ENCODE assay signal across 8 cellular contexts in the genomic region with DNA sequence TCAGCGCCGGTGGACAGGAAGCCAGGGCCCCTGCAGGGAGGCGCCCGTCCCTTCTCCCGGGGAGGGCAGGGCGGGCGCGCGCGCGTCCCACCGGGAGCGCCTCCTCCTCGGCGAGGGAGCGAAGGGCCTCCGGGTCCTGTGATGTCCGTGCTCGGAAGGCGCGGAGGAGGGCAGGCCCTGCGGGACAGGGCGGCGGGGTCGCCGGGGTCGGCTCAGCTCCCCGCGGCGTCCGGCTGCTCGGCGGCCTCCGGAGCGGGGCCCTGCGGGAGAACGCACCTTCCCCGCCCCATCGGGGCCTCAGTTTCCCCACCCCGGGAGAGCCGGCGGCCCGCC. TPM values are rescaled to one million over a fixed set of nuclear protein-coding genes. Genes with fewer than 3 reads are reported as not detected.
DNase-seq lines count a peak whose midpoint lies in the region; ATAC-seq and TF ChIP-seq lines count a peak whose summit lies in the region.

No MANE protein-coding gene starts in this region.

- H3K27me3 ChIP-seq in right lobe of liver (no peaks in the 10 kb centered on the region), tibial artery (no peaks in the 10 kb centered on the region)

- peak overlapping the region; percentile 79 for H3K4me3 Mint-ChIP-seq in chondrocyte (ENCODE audit: unreplicated experiment)

- no peaks in the 10 kb centered on the region for H3K36me3 ChIP-seq in right lobe of liver
- no peaks in the 10 kb centered on the region for H3K36me3 ChIP-seq in tibial artery

- H3K27me3 Mint-ChIP-seq in chondrocyte (ENCODE audit: low read depth) = no peaks in the 10 kb centered on the region

- H3K9me3 ChIP-seq in right lobe of liver (no peaks in the 10 kb centered on the region), tibial artery (no peaks in the 10 kb centered on the region)

- DNase-seq in activated CD4-positive, alpha-beta T cell treated with anti-CD3 and anti-CD28 coated beads for 48 hours = peak; percentile 44
- no peak for DNase-seq in activated CD4-positive, alpha-beta T cell treated with anti-CD3 and anti-CD28 coated beads, Interleukin-2, amount 50 U/mL, for 4 hours
- DNase-seq in OCI-M1 (lab: John Stamatoyannopoulos, UW) = peak; percentile 53
- no peak for DNase-seq in chondrocyte (ENCODE audit: low spot score)
- peak in 2 of 3 donors; percentile 51 to 60 for DNase-seq in right lobe of liver
- DNase-seq in tibial artery = no peak
- no peak for DNase-seq in SIG-M5 (lab: John Stamatoyannopoulos, UW)

- 0% methylated on average over 6 of the region's 43 CpGs for WGBS in right lobe of liver (ENCODE audit: insufficient coverage, low coverage, low lambda C conversion rate, missing lambda C conversion rate)

- no peak overlapping the region for H3K27ac Mint-ChIP-seq in chondrocyte (ENCODE audit: unreplicated experiment)

- H3K4me3 ChIP-seq in right lobe of liver (peak overlapping the region; percentile 94 to 97 (median 96)), tibial artery (peak overlapping the region; percentile 72 to 83)

- H3K36me3 Mint-ChIP-seq in chondrocyte (ENCODE audit: low read depth) = no peaks in the 10 kb centered on the region

- intact Hi-C loops in right lobe of liver (cut with DNase I) = no loop called here
- intact Hi-C loops in tibial artery (cut with DNase I; ENCODE audit: low total_unique reads) = loop anchor here (5.0 kb wide), 1 partner anchor 535 kb away; the partner anchor contains the start of gene TRAF2

- TF ChIP-seq CTCF in chondrocyte (IDR thresholded peaks at IDR 0.05) = no peak
- no peak for TF ChIP-seq CTCF in right lobe of liver (IDR thresholded peaks at IDR 0.05)
- TF ChIP-seq CTCF in tibial artery (IDR thresholded peaks at IDR 0.05) = no peak

- H3K4me1 ChIP-seq in right lobe of liver = peaks cover 0 to 11% (median 0%) of the 10 kb centered on the region in 4 donors
- peaks cover 0 to 27% (median 19%) of the 10 kb centered on the region in 4 donors for H3K4me1 ChIP-seq in tibial artery

- H3K27ac ChIP-seq in right lobe of liver (peak overlapping the region; percentile 21 to 79 (median 67)), tibial artery (peak overlapping the region; percentile 61 to 66)

- no peak for TF ChIP-seq POLR2A in right lobe of liver (IDR thresholded peaks at IDR 0.05)

- peaks cover 18% of the 10 kb centered on the region for H3K4me1 Mint-ChIP-seq in chondrocyte (ENCODE audit: low read depth)

- no peaks in the 10 kb centered on the region for H3K9me3 Mint-ChIP-seq in chondrocyte (ENCODE audit: low read depth)

- peak; percentile 19 for ATAC-seq in HG02763 (IDR thresholded peaks at IDR 0.05; ENCODE audit: unreplicated experiment)
- peak; percentile 30 to 56 (median 42) for ATAC-seq in right lobe of liver

RNA-seq across cellular contexts. Expression of gene EXD3, which starts 0.3 kb away (rescaled TPM):
- total RNA-seq in chondrocyte = 10.7 to 15.7 TPM (median 11.6 TPM) in 3 replicates
- 10 to 100 TPM in 3 of 6 experiments, 1 to 10 TPM in 3; 3.3 to 14.4 (median 10.6) TPM for total RNA-seq in right lobe of liver

RNA-seq across cellular contexts. Expression of gene NOXA1, which starts 0.6 kb away (rescaled TPM):
- total RNA-seq in chondrocyte (0.97 to 2.5 TPM (median 2.0 TPM) in 3 replicates), right lobe of liver (1 to 10 TPM; 4.7 to 8.0 (median 5.7) TPM)

RNA-seq across cellular contexts. Expression of gene ENTPD8, which starts 18.5 kb away (rescaled TPM):
- total RNA-seq in chondrocyte (0.10 TPM in 1 of 3 replicates, not detected in the others), right lobe of liver (10 to 100 TPM in 2 of 6 experiments, 1 to 10 TPM in 4; 3.3 to 11.5 (median 7.5) TPM)

RNA-seq across cellular contexts. Expression of gene NSMF, which starts 36.5 kb away (rescaled TPM):
- total RNA-seq in chondrocyte (81.5 to 86.8 TPM (median 86.1 TPM) in 3 replicates), right lobe of liver (10 to 100 TPM; 15.6 to 55.4 (median 20.1) TPM)

Comparison
In these comparisons a context has a peak if more than half of its experiments do, and no peak if none do; other contexts are left out.
1. DNase-seq: peak in activated CD4-positive, alpha-beta T cell treated with anti-CD3 and anti-CD28 coated beads for 48 hours (single experiment), OCI-M1 (single experiment) and right lobe of liver (2 of 3); none in activated CD4-positive, alpha-beta T cell treated with anti-CD3 and anti-CD28 coated beads, Interleukin-2, amount 50 U/mL, for 4 hours (0 of 2), chondrocyte (single experiment), tibial artery (0 of 2) and SIG-M5 (single experiment).